ENCODE assay signal across 18 cellular contexts in genomic region chr4:10030946-10031662, GRCh38. TPM values are rescaled to one million over a fixed set of nuclear protein-coding genes. Genes with fewer than 3 reads are reported as not detected.
DNase-seq lines count a peak whose midpoint lies in the region; TF ChIP-seq lines count a peak whose summit lies in the region.
"Had no signal": no experiment of that assay in that cellular context is flagged by ENCODE, and none has a peak within 500 bp of the region (broad histone marks: within the 10 kb centered on the region; RNA-seq: fewer than 3 reads in every experiment).

No MANE protein-coding gene starts in this region.

- WGBS in smooth muscle cell (ENCODE audit: low lambda C conversion rate) = 71% methylated on average over 7 of the region's 7 CpGs

- peak overlapping the region; percentile 51 for H3K4me2 ChIP-seq in smooth muscle cell

- no peaks in the 10 kb centered on the region for H3K36me3 ChIP-seq in smooth muscle cell (ENCODE audit: low read depth)
- H3K36me3 ChIP-seq in A673 (ENCODE audit: insufficient read depth, low read length, poor library complexity, severe bottlenecking) = no peaks in the 10 kb centered on the region
- H3K36me3 ChIP-seq: thyroid gland had no signal

- no peaks in the 10 kb centered on the region for H3K79me2 ChIP-seq in smooth muscle cell (ENCODE audit: low read depth)

- no peak overlapping the region for H3K27ac Mint-ChIP-seq in immature natural killer cell
- H3K27ac Mint-ChIP-seq: activated CD4-positive, alpha-beta T cell treated with anti-CD3 and anti-CD28 coated beads, Interleukin-2, amount 10 ng/mL, durations not matched to agents 24 days and 14 days; activated T-helper 2 cell treated with anti-CD3 and anti-CD28 coated beads, Interferon-gamma antibody, Interleukin-2, Interleukin-4, amounts not matched to agents 10 μg/mL and 5 μg/mL and 100 μg/mL, durations not matched to agents 14 hours and 24 hours and 36 hours had no signal

- H3K9ac ChIP-seq in smooth muscle cell (ENCODE audit: low read depth) = no peak overlapping the region

- no peak overlapping the region for H2AFZ ChIP-seq in smooth muscle cell (ENCODE audit: low read depth)

- peaks cover 0 to 4% of the 10 kb centered on the region in 2 donors for H3K4me1 Mint-ChIP-seq in immature natural killer cell

- CTCF ChIA-PET in A673 (lab: Charles Lee) = no interaction called here

- no peaks in the 10 kb centered on the region for H4K20me1 ChIP-seq in smooth muscle cell (ENCODE audit: low read depth)

- POLR2A ChIA-PET in A673 (lab: Charles Lee; ENCODE audit: low non-redundant PET) = no interaction called here

- H3K4me3 ChIP-seq in smooth muscle cell (no peak overlapping the region), A673 (ENCODE audit: low read depth, low read length, poor library complexity, severe bottlenecking) (no peak overlapping the region)
- H3K4me3 ChIP-seq: thyroid gland had no signal

- no peaks in the 10 kb centered on the region for H3K27me3 ChIP-seq in smooth muscle cell (ENCODE audit: low read depth)
- peaks cover 40% of the 10 kb centered on the region for H3K27me3 ChIP-seq in A673 (replicated peaks; ENCODE audit: insufficient read depth, low read depth, low read length, poor library complexity)
- H3K27me3 ChIP-seq: thyroid gland had no signal

- peaks cover 0 to 8% (median 0%) of the 10 kb centered on the region in 3 donors for H3K36me3 Mint-ChIP-seq in immature natural killer cell

- no peak overlapping the region for H3K4me3 Mint-ChIP-seq in immature natural killer cell
- H3K4me3 Mint-ChIP-seq: activated CD4-positive, alpha-beta T cell treated with anti-CD3 and anti-CD28 coated beads, Interleukin-2, amount 10 ng/mL, durations not matched to agents 24 days and 14 days; naive thymus-derived CD4-positive, alpha-beta T cell had no signal

- peaks cover 2 to 15% (median 7%) of the 10 kb centered on the region in 3 donors for H3K27me3 Mint-ChIP-seq in immature natural killer cell (ENCODE audit: low read depth in 3 of 3)

- H3K9me3 ChIP-seq in smooth muscle cell (replicated peaks; ENCODE audit: low read depth) (no peaks in the 10 kb centered on the region), A673 (ENCODE audit: low read depth, low read length, poor library complexity, severe bottlenecking) (no peaks in the 10 kb centered on the region)
- H3K9me3 ChIP-seq: thyroid gland had no signal

- TF ChIP-seq CTCF in smooth muscle cell (IDR thresholded peaks at IDR 0.05; ENCODE audit: borderline replicate concordance, insufficient read depth, poor library complexity, severe bottlenecking) = no peak
- no peak for TF ChIP-seq CTCF in A673 (conservative IDR thresholded peaks at IDR 0.05; ENCODE audit: low read depth, low read length)

- in situ Hi-C loops in KBM-7 (cut with MboI; ENCODE audit: low pct_unique_long_range_greater_than_20kb, low sequenced_read_pairs) = no loop called here

- peaks cover 14% of the 10 kb centered on the region for H3F3A ChIP-seq in smooth muscle cell (ENCODE audit: low read depth)

- H3K4me1 ChIP-seq in smooth muscle cell (ENCODE audit: low read depth) (peaks cover 13% of the 10 kb centered on the region), A673 (ENCODE audit: insufficient read depth, low read length, poor library complexity, severe bottlenecking) (no peaks in the 10 kb centered on the region)

- no TSS peak for BruUV-seq in A673 (replicated peaks; lab: Mats Ljungman, UMichigan)

- H3K27ac ChIP-seq in smooth muscle cell (ENCODE audit: low read depth) (peak overlapping the region; percentile 52), A673 (ENCODE audit: low read depth, low read length, poor library complexity, severe bottlenecking) (no peak overlapping the region)

- intact Hi-C loops in A673 (cut with micrococcal nuclease; ENCODE audit: unreplicated experiment) = no loop called here

- H3K9me3 Mint-ChIP-seq in immature natural killer cell = no peaks in the 10 kb centered on the region
- H3K9me3 Mint-ChIP-seq: activated CD4-positive, alpha-beta T cell treated with anti-CD3 and anti-CD28 coated beads, Interleukin-2, amount 10 ng/mL, durations not matched to agents 24 days and 14 days; activated T-helper 2 cell treated with anti-CD3 and anti-CD28 coated beads, Interferon-gamma antibody, Interleukin-2, Interleukin-4, amounts not matched to agents 10 μg/mL and 5 μg/mL and 100 μg/mL, durations not matched to agents 14 hours and 24 hours and 36 hours; naive thymus-derived CD4-positive, alpha-beta T cell had no signal

- DNase-seq in SK-N-DZ (ENCODE audit: low spot score) = peak; percentile 85
- DNase-seq in epidermal melanocyte (ENCODE audit: insufficient read length, low spot score) = peak; percentile 85
- peak; percentile 25 for DNase-seq in myocyte (ENCODE audit: low read depth)
- DNase-seq in smooth muscle cell (lab: John Stamatoyannopoulos, UW; ENCODE audit: unreplicated experiment) = no peak
- no peak for DNase-seq in KBM-7
- DNase-seq in A673 (ENCODE audit: low spot score) = no peak
- no peak for DNase-seq in immature natural killer cell
- DNase-seq: activated CD4-positive, alpha-beta T cell treated with anti-CD3 and anti-CD28 coated beads, Interleukin-2, amount 10 ng/mL, durations not matched to agents 24 days and 14 days; AML-193; DMS 273 treated with DMSO at 0.1 percent for 48 hours; effector CD8-positive, alpha-beta T cell; GF-D8; naive thymus-derived CD4-positive, alpha-beta T cell; NCI-H1105 treated with DMSO at 0.1 percent for 48 hours; NCI-H524 treated with DMSO at 0.1 percent for 48 hours; thyroid gland had no signal

RNA-seq across cellular contexts. Expression of gene SLC2A9, which starts 9.8 kb away (rescaled TPM):
- not detected in 2 replicates for polyA plus RNA-seq in SK-N-DZ (2014; cell fraction: cytosol; rRNA removed)
- polyA plus RNA-seq in SK-N-DZ (2014; cell fraction: nucleus; rRNA removed) = not detected in 2 replicates
- total RNA-seq in myocyte (0.68 and 0.72 TPM in 2 replicates), smooth muscle cell (2.2 and 3.5 TPM in 2 replicates), A673 (2021) (not detected in 2 replicates)
- polyA plus RNA-seq in myocyte (2012) = 0.39 TPM
- polyA plus RNA-seq in smooth muscle cell (1.3 and 3.2 TPM in 2 replicates), immature natural killer cell (1 to 10 TPM in 2 of 3 donors, not detected in 1; 1.4 to 2.3 TPM)
- total RNA-seq: H4 had no signal

Comparison
In these comparisons a context has a peak if more than half of its experiments do, and no peak if none do; other contexts are left out.
1. DNase-seq: peak in SK-N-DZ (single experiment), epidermal melanocyte (single experiment) and myocyte (single experiment); none in smooth muscle cell (single experiment), KBM-7 (single experiment), A673 (single experiment) and immature natural killer cell (0 of 3).